In the genomic region with DNA sequence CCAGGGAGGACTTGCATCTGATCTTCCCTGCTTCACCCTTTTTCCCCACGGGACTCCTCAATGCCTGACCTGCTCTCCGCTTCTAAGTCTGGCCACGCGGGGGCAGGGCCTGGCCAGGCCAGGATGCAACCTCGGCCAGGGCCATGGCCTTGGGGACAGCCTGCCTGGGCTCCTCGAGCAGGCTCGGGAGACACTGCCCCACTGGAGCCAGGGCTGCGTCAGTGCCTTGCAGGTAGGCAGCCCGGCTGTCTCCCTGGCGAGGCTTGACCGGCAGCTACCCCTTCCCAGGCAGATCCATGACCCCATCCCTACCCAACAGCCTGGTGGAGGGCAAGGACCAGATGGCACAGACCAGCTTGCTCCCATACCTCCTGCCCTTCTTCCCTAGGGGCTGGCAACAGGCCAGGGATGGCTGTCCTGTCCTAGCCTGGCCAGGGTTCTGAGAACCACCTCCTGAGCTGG, we compare ENCODE assay signal across 12 cellular contexts. TPM values are rescaled to one million over a fixed set of nuclear protein-coding genes. Genes with fewer than 3 reads are reported as not detected.
A peak's percentile ranks its signal among the peaks of the same experiment; 100 is the strongest.
DNase-seq lines count a peak whose midpoint lies in the region; ATAC-seq, FAIRE-seq and TF ChIP-seq lines count a peak whose summit lies in the region.
"Had no signal": no experiment of that assay in that cellular context is flagged by ENCODE, and none has a peak within 500 bp of the region (broad histone marks: within the 10 kb centered on the region; RNA-seq: fewer than 3 reads in every experiment).

No MANE protein-coding gene starts in this region.

- ATAC-seq in RWPE2 (ENCODE audit: low read depth) (no peak), GM21381 (IDR thresholded peaks at IDR 0.05; ENCODE audit: unreplicated experiment) (no peak)
- ATAC-seq: activated CD4-positive, alpha-beta T cell treated with anti-CD3 and anti-CD28 coated beads for 36 hours; gastrocnemius medialis; naive thymus-derived CD8-positive, alpha-beta T cell had no signal

- peaks cover 30 to 54% (median 31%) of the 10 kb centered on the region in 3 donors for H3K27me3 Mint-ChIP-seq in CD14-positive monocyte (ENCODE audit: low read depth in 3 of 3)
- H3K27me3 Mint-ChIP-seq in neural progenitor cell (ENCODE audit: insufficient read depth, low read depth) = peaks cover 56% of the 10 kb centered on the region

- H2AFZ ChIP-seq in neural progenitor cell (replicated peaks) = no peak overlapping the region

- peaks cover 0 to 7% (median 2%) of the 10 kb centered on the region in 7 donors for H3K9me3 Mint-ChIP-seq in CD14-positive monocyte
- no peaks in the 10 kb centered on the region for H3K9me3 Mint-ChIP-seq in neural progenitor cell
- H3K9me3 Mint-ChIP-seq: naive thymus-derived CD8-positive, alpha-beta T cell had no signal

- no peak overlapping the region for H3K4me2 ChIP-seq in neural progenitor cell

- no peak overlapping the region for H3K4me3 ChIP-seq in RWPE2 (ENCODE audit: severe bottlenecking)
- H3K4me3 ChIP-seq in cardiac muscle cell = peak overlapping the region; percentile 80
- H3K4me3 ChIP-seq in neural progenitor cell = no peak overlapping the region
- H3K4me3 ChIP-seq: gastrocnemius medialis had no signal

- FAIRE-seq in HTR-8/SVneo (lab: Jason Lieb, UNC) = no peak

- no peaks in the 10 kb centered on the region for H3K36me3 ChIP-seq in RWPE2 (ENCODE audit: low read depth)
- no peaks in the 10 kb centered on the region for H3K36me3 ChIP-seq in cardiac muscle cell
- H3K36me3 ChIP-seq in neural progenitor cell = no peaks in the 10 kb centered on the region
- H3K36me3 ChIP-seq: gastrocnemius medialis had no signal

- no peaks in the 10 kb centered on the region for H3K79me2 ChIP-seq in neural progenitor cell (ENCODE audit: low read depth)

- no peak for TF ChIP-seq CTCF in CD14-positive monocyte (IDR thresholded peaks at IDR 0.05)
- TF ChIP-seq CTCF in RWPE2 (IDR thresholded peaks at IDR 0.05; ENCODE audit: poor library complexity, severe bottlenecking) = no peak
- peak; percentile 50 for TF ChIP-seq CTCF in cardiac muscle cell (IDR thresholded peaks at IDR 0.05; ENCODE audit: low read depth, low read length)
- peak; percentile 56 for TF ChIP-seq CTCF in neural progenitor cell (IDR thresholded peaks at IDR 0.05)

- no peak overlapping the region for H3K9ac ChIP-seq in neural progenitor cell

- H3K27me3 ChIP-seq in RWPE2 (ENCODE audit: insufficient read depth, poor library complexity, severe bottlenecking) (peaks cover 84% of the 10 kb centered on the region), cardiac muscle cell (peaks cover 80% of the 10 kb centered on the region), neural progenitor cell (peaks cover 96% of the 10 kb centered on the region)

- peaks cover 23% of the 10 kb centered on the region for H3F3A ChIP-seq in neural progenitor cell (ENCODE audit: low read depth)

- H3K27ac ChIP-seq in RWPE2 (ENCODE audit: poor library complexity, severe bottlenecking) = no peak overlapping the region
- H3K27ac ChIP-seq in cardiac muscle cell = peak overlapping the region; percentile 8
- H3K27ac ChIP-seq in neural progenitor cell = no peak overlapping the region
- H3K27ac ChIP-seq: gastrocnemius medialis had no signal

- H3K4me1 Mint-ChIP-seq in CD14-positive monocyte (peaks cover 5% of the 10 kb centered on the region), neural progenitor cell (peaks cover 12% of the 10 kb centered on the region)

- H3K36me3 Mint-ChIP-seq in CD14-positive monocyte = peaks cover 0 to 2% of the 10 kb centered on the region in 2 donors
- H3K36me3 Mint-ChIP-seq in neural progenitor cell = no peaks in the 10 kb centered on the region
- H3K36me3 Mint-ChIP-seq: naive thymus-derived CD8-positive, alpha-beta T cell had no signal

- H3K27ac Mint-ChIP-seq in CD14-positive monocyte (no peak overlapping the region), neural progenitor cell (no peak overlapping the region)
- H3K27ac Mint-ChIP-seq: activated CD4-positive, alpha-beta T cell treated with anti-CD3 and anti-CD28 coated beads for 36 hours; naive thymus-derived CD8-positive, alpha-beta T cell had no signal

- H3K4me3 Mint-ChIP-seq in CD14-positive monocyte (peak overlapping the region in 1 of 2 donors; percentile 39), neural progenitor cell (peak overlapping the region; percentile 47)
- H3K4me3 Mint-ChIP-seq: activated CD4-positive, alpha-beta T cell treated with anti-CD3 and anti-CD28 coated beads for 36 hours had no signal

- H3K9me3 ChIP-seq in RWPE2 (ENCODE audit: severe bottlenecking) = no peaks in the 10 kb centered on the region
- no peaks in the 10 kb centered on the region for H3K9me3 ChIP-seq in cardiac muscle cell (ENCODE audit: low read depth)
- no peaks in the 10 kb centered on the region for H3K9me3 ChIP-seq in neural progenitor cell (ENCODE audit: low read depth)
- H3K9me3 ChIP-seq: gastrocnemius medialis had no signal

- H3K4me1 ChIP-seq in RWPE2 (ENCODE audit: insufficient read depth, poor library complexity, severe bottlenecking) (no peaks in the 10 kb centered on the region), cardiac muscle cell (ENCODE audit: low read depth) (peaks cover 43% of the 10 kb centered on the region), neural progenitor cell (peaks cover 46% of the 10 kb centered on the region)

- DNase-seq in CD14-positive monocyte (ENCODE audit: low spot score) (peak; percentile 36), RWPE2 (ENCODE audit: low spot score) (peak; percentile 51), cardiac muscle cell (ENCODE audit: low read depth in 1 of 2, low spot score in 1 of 2) (peak; percentile 38 to 82), neural progenitor cell (ENCODE audit: low spot score) (peak; percentile 68), HTR-8/SVneo (ENCODE audit: insufficient read length, low spot score) (no peak), NCI-H1105 treated with DMSO at 0.1 percent for 48 hours (lab: John Stamatoyannopoulos, UW) (no peak)
- no peak for DNase-seq in stimulated activated CD4-positive, alpha-beta T cell treated with anti-CD3 and anti-CD28 coated beads, Interleukin-2, amount 100 ng/mL, for 24 hours
- DNase-seq: activated CD4-positive, alpha-beta T cell treated with anti-CD3 and anti-CD28 coated beads for 36 hours; gastrocnemius medialis; NCI-H1092 treated with DMSO at 0.1 percent for 48 hours had no signal

- H4K20me1 ChIP-seq in neural progenitor cell (ENCODE audit: low read depth) = peaks cover 37% of the 10 kb centered on the region

- intact Hi-C loops in CD14-positive monocyte (cut with micrococcal nuclease) = no loop called here

RNA-seq across cellular contexts. Expression of gene PRDM16, which starts 2.7 kb away (rescaled TPM):
- polyA plus RNA-seq in CD14-positive monocyte (not detected), cardiac muscle cell (40.8 and 41.8 TPM in 2 replicates)
- total RNA-seq in cardiac muscle cell (27.6 and 55.8 TPM in 2 replicates), neural progenitor cell (ENCODE audit: low replicate concordance) (1.9 and 2.0 TPM in 2 replicates)
- total RNA-seq: naive thymus-derived CD8-positive, alpha-beta T cell had no signal
- polyA plus RNA-seq: naive thymus-derived CD8-positive, alpha-beta T cell had no signal

RNA-seq across cellular contexts. Expression of gene ACTRT2, which starts 45.0 kb away (rescaled TPM):
- polyA plus RNA-seq in CD14-positive monocyte = not detected
- not detected in 2 replicates for total RNA-seq in cardiac muscle cell
- polyA plus RNA-seq in cardiac muscle cell = not detected in 2 replicates
- total RNA-seq in neural progenitor cell (ENCODE audit: low replicate concordance) = not detected in 2 replicates
- total RNA-seq: activated CD4-positive, alpha-beta T cell treated with anti-CD3 and anti-CD28 coated beads for 36 hours; gastrocnemius medialis; naive thymus-derived CD8-positive, alpha-beta T cell had no signal
- polyA plus RNA-seq: naive thymus-derived CD8-positive, alpha-beta T cell had no signal

Comparison
In these comparisons a context has a peak if more than half of its experiments do, and no peak if none do; other contexts are left out.
1. DNase-seq: peak in CD14-positive monocyte (single experiment), RWPE2 (single experiment), cardiac muscle cell (2 of 2) and neural progenitor cell (single experiment); none in HTR-8/SVneo (single experiment), NCI-H1105 treated with DMSO at 0.1 percent for 48 hours (single experiment) and stimulated activated CD4-positive, alpha-beta T cell treated with anti-CD3 and anti-CD28 coated beads, Interleukin-2, amount 100 ng/mL, for 24 hours (0 of 2).
2. CTCF ChIP-seq: peak in cardiac muscle cell (single experiment) and neural progenitor cell (single experiment); none in CD14-positive monocyte (single experiment) and RWPE2 (single experiment).